ENCODE assay signal across 13 cellular contexts in genomic region chr17:1377334-1377733, GRCh38. TPM values are rescaled to one million over a fixed set of nuclear protein-coding genes. Genes with fewer than 3 reads are reported as not detected.
DNase-seq lines count a peak whose midpoint lies in the region; ATAC-seq and TF ChIP-seq lines count a peak whose summit lies in the region.
"Had no signal": no experiment of that assay in that cellular context is flagged by ENCODE, and none has a peak within 500 bp of the region (broad histone marks: within the 10 kb centered on the region; RNA-seq: fewer than 3 reads in every experiment).

No MANE protein-coding gene starts in this region.

- H3K4me2 ChIP-seq in OCI-LY1 (ENCODE audit: low read length): peak overlapping the region; percentile 15

- H3K27ac Mint-ChIP-seq in Caco-2 (ENCODE audit: unreplicated experiment): peak overlapping the region; percentile 29
- peak overlapping the region; percentile 21 for H3K27ac Mint-ChIP-seq in endodermal cell

- DNase-seq in Caco-2 (no peak), endodermal cell (no peak), sigmoid colon (no peak), SKM-1 (lab: John Stamatoyannopoulos, UW; ENCODE audit: unreplicated experiment) (no peak), NCI-H1105 (lab: John Stamatoyannopoulos, UW) (no peak)
- no peak for DNase-seq in activated CD4-positive, CD25-positive, alpha-beta regulatory T cell treated with anti-CD3 and anti-CD28 coated beads, Interleukin-2, amount 50 U/mL, for 72 hours
- DNase-seq: erythroblast; NCI-H2227 treated with DMSO at 0.1 percent for 48 hours; retina; stimulated activated CD4-positive, alpha-beta T cell treated with anti-CD3 and anti-CD28 coated beads, Interleukin-4, amount 100 ng/mL, for 24 hours had no signal

- H3K27me3 ChIP-seq in Caco-2 (replicated peaks; ENCODE audit: control insufficient read depth, insufficient read depth, low read length) (no peaks in the 10 kb centered on the region), OCI-LY1 (ENCODE audit: insufficient read depth, low read length) (no peaks in the 10 kb centered on the region), endodermal cell (ENCODE audit: control insufficient read depth, insufficient read depth, low read length, poor library complexity, severe bottlenecking) (no peaks in the 10 kb centered on the region), sigmoid colon (no peaks in the 10 kb centered on the region)
- H3K27me3 ChIP-seq: cardiac muscle cell had no signal

- POLR2A ChIA-PET in Caco-2 (lab: Charles Lee): interaction anchor here (1.1 kb wide), 1 partner anchor 12 kb away, joined by 4 read pairs; no protein-coding TSS in a partner anchor

- peaks cover 36% of the 10 kb centered on the region for H3K4me1 ChIP-seq in Caco-2
- H3K4me1 ChIP-seq in OCI-LY1 (ENCODE audit: insufficient read depth, low read length, severe bottlenecking): peaks cover 76% of the 10 kb centered on the region
- no peaks in the 10 kb centered on the region for H3K4me1 ChIP-seq in endodermal cell (ENCODE audit: control insufficient read depth, insufficient read depth, low read length)
- peaks cover 0 to 100% (median 98%) of the 10 kb centered on the region in 4 donors for H3K4me1 ChIP-seq in sigmoid colon

- H3K27me3 Mint-ChIP-seq in Caco-2 (ENCODE audit: insufficient read depth, unreplicated experiment) (no peaks in the 10 kb centered on the region), endodermal cell (ENCODE audit: insufficient read depth) (no peaks in the 10 kb centered on the region)

- H3K4me1 Mint-ChIP-seq in Caco-2 (ENCODE audit: low read depth, unreplicated experiment) (peaks cover 39% of the 10 kb centered on the region), endodermal cell (peaks cover 33% of the 10 kb centered on the region)

- TF ChIP-seq POLR2A in sigmoid colon (IDR thresholded peaks at IDR 0.05): no peak
- TF ChIP-seq POLR2A in GM18505 (IDR thresholded peaks at IDR 0.05; ENCODE audit: borderline replicate concordance, extremely low read depth, insufficient read depth, insufficient read length): no peak

- BruUV-seq in Caco-2 (replicated peaks; lab: Mats Ljungman, UMichigan): no TSS peak

- TF ChIP-seq EP300 in sigmoid colon (IDR thresholded peaks at IDR 0.05): no peak

- intact Hi-C loops in Caco-2 (cut with micrococcal nuclease; ENCODE audit: unreplicated experiment) (no loop called here), sigmoid colon (cut with DNase I) (no loop called here)

- H3K79me2 ChIP-seq in OCI-LY1 (ENCODE audit: insufficient read depth, low read length): peaks cover 98% of the 10 kb centered on the region

- H3K4me3 ChIP-seq in Caco-2 (ENCODE audit: low read depth, low read length): no peak overlapping the region
- no peak overlapping the region for H3K4me3 ChIP-seq in OCI-LY1 (ENCODE audit: low read depth, low read length, poor library complexity, severe bottlenecking)
- H3K4me3 ChIP-seq in endodermal cell (ENCODE audit: low read length): no peak overlapping the region
- H3K4me3 ChIP-seq in sigmoid colon: no peak overlapping the region
- H3K4me3 ChIP-seq: cardiac muscle cell had no signal

- peaks cover 87% of the 10 kb centered on the region for H3K36me3 Mint-ChIP-seq in Caco-2 (ENCODE audit: insufficient read depth, unreplicated experiment)
- peaks cover 38% of the 10 kb centered on the region for H3K36me3 Mint-ChIP-seq in endodermal cell (ENCODE audit: low read depth)

- H3K4me3 Mint-ChIP-seq in Caco-2 (ENCODE audit: unreplicated experiment): no peak overlapping the region
- H3K4me3 Mint-ChIP-seq in endodermal cell: no peak overlapping the region

- ATAC-seq in GM18505 (IDR thresholded peaks at IDR 0.05; ENCODE audit: unreplicated experiment): no peak

- H3K9ac ChIP-seq in OCI-LY1 (ENCODE audit: low read length) (no peak overlapping the region), endodermal cell (ENCODE audit: extremely low read depth, low read length, poor library complexity, severe bottlenecking) (no peak overlapping the region)

- H3K9me3 ChIP-seq in Caco-2 (no peaks in the 10 kb centered on the region), OCI-LY1 (ENCODE audit: low read length) (no peaks in the 10 kb centered on the region), endodermal cell (ENCODE audit: control insufficient read depth, low read length) (no peaks in the 10 kb centered on the region), sigmoid colon (no peaks in the 10 kb centered on the region)

- H4K20me1 ChIP-seq in OCI-LY1 (ENCODE audit: insufficient read depth, low read length): peaks cover 13% of the 10 kb centered on the region; the same call in 1 of the 2 replicates

- peaks cover 3% of the 10 kb centered on the region for H3K36me3 ChIP-seq in Caco-2 (ENCODE audit: control insufficient read depth, insufficient read depth, low read length)
- H3K36me3 ChIP-seq in OCI-LY1 (ENCODE audit: insufficient read depth, low read length): peaks cover 47% of the 10 kb centered on the region
- peaks cover 76% of the 10 kb centered on the region for H3K36me3 ChIP-seq in endodermal cell (ENCODE audit: control insufficient read depth, insufficient read depth, low read length)
- no peaks in the 10 kb centered on the region for H3K36me3 ChIP-seq in sigmoid colon
- H3K36me3 ChIP-seq: cardiac muscle cell had no signal

- CTCF ChIA-PET in Caco-2 (lab: Charles Lee): interaction anchor here (0.9 to 1.3 kb wide), 2 partner anchors 12 to 15 kb away, joined by 4 to 5 read pairs; no protein-coding TSS in a partner anchor

- no peaks in the 10 kb centered on the region for H3K9me2 ChIP-seq in OCI-LY1 (ENCODE audit: low read depth, low read length)

- no peaks in the 10 kb centered on the region for H3K9me3 Mint-ChIP-seq in Caco-2 (ENCODE audit: unreplicated experiment)
- H3K9me3 Mint-ChIP-seq in endodermal cell: no peaks in the 10 kb centered on the region

- 90 to 98% methylated on average over 3 of the region's 3 CpGs for WGBS in endodermal cell (ENCODE audit: insufficient coverage in 1 of 2, insufficient read length in 1 of 2), 2 experiments
- 52 to 69% methylated on average over 3 of the region's 3 CpGs for WGBS in sigmoid colon, 2 donors

- no peaks in the 10 kb centered on the region; the same call in 1 of the 2 replicates for H3F3A ChIP-seq in OCI-LY1 (ENCODE audit: insufficient read depth, low read length)

- no peak overlapping the region for H2AFZ ChIP-seq in OCI-LY1 (ENCODE audit: low read length)

- TF ChIP-seq CTCF in Caco-2 (IDR thresholded peaks at IDR 0.05; ENCODE audit: insufficient read depth in 1 of 2, low read depth in 1 of 2, low read length in 1 of 2, severe bottlenecking in 1 of 2, unreplicated experiment in 1 of 2) (no peak), OCI-LY1 (IDR thresholded peaks at IDR 0.05; ENCODE audit: low read length) (no peak), endodermal cell (conservative IDR thresholded peaks at IDR 0.05) (no peak), sigmoid colon (IDR thresholded peaks at IDR 0.05) (no peak)

- H3K27ac ChIP-seq in OCI-LY1 (ENCODE audit: low read depth, low read length, poor library complexity, severe bottlenecking): peak overlapping the region; percentile 38
- no peak overlapping the region for H3K27ac ChIP-seq in endodermal cell (ENCODE audit: low read depth, low read length)
- peak overlapping the region; percentile 18 to 83 (median 74) for H3K27ac ChIP-seq in sigmoid colon

RNA-seq across cellular contexts. Expression of gene YWHAE, which starts 22.7 kb away (rescaled TPM):
- total RNA-seq in Caco-2 (2022): 915 and 956 TPM in 2 replicates
- 1,000 to 10,000 TPM; 1,225 to 1,349 TPM for total RNA-seq in endodermal cell
- 1,001 TPM for polyA plus RNA-seq in endodermal cell (2013, experiment 1 of 2)
- polyA plus RNA-seq in endodermal cell (2013, experiment 2 of 2): 1,057 TPM
- total RNA-seq in sigmoid colon: 100 to 1,000 TPM; 353 to 507 (median 431) TPM
- 100 to 1,000 TPM; 312 to 440 (median 350) TPM for polyA plus RNA-seq in sigmoid colon
